12 cellular contexts compared by ENCODE assay signal in genomic region chr14:59583755-59584154, GRCh38. TPM values are rescaled to one million over a fixed set of nuclear protein-coding genes. Genes with fewer than 3 reads are reported as not detected.
A peak's percentile ranks its signal among the peaks of the same experiment; 100 is the strongest.
DNase-seq lines count a peak whose midpoint lies in the region; ATAC-seq and TF ChIP-seq lines count a peak whose summit lies in the region.
"Had no signal": no experiment of that assay in that cellular context is flagged by ENCODE, and none has a peak within 500 bp of the region (broad histone marks: within the 10 kb centered on the region; RNA-seq: fewer than 3 reads in every experiment).

No MANE protein-coding gene starts in this region.

- DNase-seq in NCI-H2227 (lab: John Stamatoyannopoulos, UW; ENCODE audit: unreplicated experiment), result peak; percentile 13
- no peak for DNase-seq in NCI-H2227 treated with DMSO at 0.1 percent for 48 hours (lab: John Stamatoyannopoulos, UW)
- peak; percentile 65 for DNase-seq in NCI-H1694 (lab: John Stamatoyannopoulos, UW)
- DNase-seq in chondrocyte (ENCODE audit: low spot score), result no peak
- DNase-seq in retinal pigment epithelial cell (ENCODE audit: low read depth), result peak; percentile 74
- no peak for DNase-seq in Peyer's patch
- no peak for DNase-seq in COLO829 (ENCODE audit: low spot score)
- DNase-seq: glutamatergic neuron; stimulated activated CD8-positive, alpha-beta memory T cell treated with anti-CD3 and anti-CD28 coated beads, Interleukin-4, amount 100 ng/mL, for 48 hours had no signal

- H3K27me3 ChIP-seq in Peyer's patch, result no peaks in the 10 kb centered on the region

- H3K27me3 Mint-ChIP-seq in chondrocyte (ENCODE audit: low read depth), result peaks cover 7% of the 10 kb centered on the region

- H3K9me3 ChIP-seq in Peyer's patch, result no peaks in the 10 kb centered on the region

- H3K4me1 ChIP-seq in Peyer's patch, result no peaks in the 10 kb centered on the region

- H3K9me3 Mint-ChIP-seq in chondrocyte (ENCODE audit: low read depth), result no peaks in the 10 kb centered on the region
- H3K9me3 Mint-ChIP-seq: mesothelial cell of epicardium had no signal

- ATAC-seq in GM19452 (IDR thresholded peaks at IDR 0.05; ENCODE audit: unreplicated experiment), result no peak

- H3K36me3 Mint-ChIP-seq in chondrocyte (ENCODE audit: low read depth), result no peaks in the 10 kb centered on the region
- H3K36me3 Mint-ChIP-seq: mesothelial cell of epicardium had no signal

- H3K4me3 Mint-ChIP-seq in chondrocyte (ENCODE audit: unreplicated experiment), result no peak overlapping the region
- H3K4me3 Mint-ChIP-seq: mesothelial cell of epicardium had no signal

- no peak overlapping the region for H3K4me3 ChIP-seq in retinal pigment epithelial cell (ENCODE audit: low read length)
- no peak overlapping the region for H3K4me3 ChIP-seq in Peyer's patch

- H3K36me3 ChIP-seq in Peyer's patch, result no peaks in the 10 kb centered on the region

- peak; percentile 50 for TF ChIP-seq CTCF in chondrocyte (IDR thresholded peaks at IDR 0.05)
- peak; percentile 52 for TF ChIP-seq CTCF in retinal pigment epithelial cell (conservative IDR thresholded peaks at IDR 0.05; ENCODE audit: low read depth, low read length)
- TF ChIP-seq CTCF in Peyer's patch (IDR thresholded peaks at IDR 0.05), result no peak

- H3K27ac ChIP-seq in Peyer's patch, result no peak overlapping the region

- no peak overlapping the region for H3K27ac Mint-ChIP-seq in chondrocyte (ENCODE audit: unreplicated experiment)
- H3K27ac Mint-ChIP-seq: mesothelial cell of epicardium had no signal

- H3K4me1 Mint-ChIP-seq in chondrocyte (ENCODE audit: low read depth), result no peaks in the 10 kb centered on the region
- H3K4me1 Mint-ChIP-seq: mesothelial cell of epicardium had no signal

- TF ChIP-seq POLR2A in Peyer's patch (IDR thresholded peaks at IDR 0.05), result no peak

RNA-seq across cellular contexts. Expression of gene CCDC175, which starts 7.1 kb away (rescaled TPM):
- total RNA-seq in chondrocyte, result not detected in 3 replicates
- total RNA-seq in Peyer's patch, result 1 to 10 TPM in 1 of 4 donors, not detected in 3; 1.6 TPM
- total RNA-seq: skeletal muscle tissue had no signal

Comparison
In these comparisons a context has a peak if more than half of its experiments do, and no peak if none do; other contexts are left out.
1. DNase-seq: peak in NCI-H2227 (single experiment), NCI-H1694 (single experiment) and retinal pigment epithelial cell (single experiment); none in NCI-H2227 treated with DMSO at 0.1 percent for 48 hours (single experiment), chondrocyte (single experiment), Peyer's patch (0 of 3) and COLO829 (single experiment).
2. CTCF ChIP-seq: peak in chondrocyte (single experiment) and retinal pigment epithelial cell (single experiment); none in Peyer's patch (0 of 6).